Comparison of ENCODE assay signal across 14 cellular contexts in genomic region chr13:97342936-97343335, GRCh38.
DNase-seq lines count a peak whose midpoint lies in the region; TF ChIP-seq lines count a peak whose summit lies in the region.
"Had no signal": no experiment of that assay in that cellular context is flagged by ENCODE, and none has a peak within 500 bp of the region (broad histone marks: within the 10 kb centered on the region; RNA-seq: fewer than 3 reads in every experiment).

No MANE protein-coding gene starts in this region.

- H3K4me3 ChIP-seq in muscle layer of duodenum (ENCODE audit: low read depth in 1 of 2, low read length in 2 of 2) (no peak overlapping the region), transverse colon (no peak overlapping the region), spleen (no peak overlapping the region), ovary (no peak overlapping the region)

- in situ Hi-C loops in transverse colon (cut with MboI; ENCODE audit: low pct_ligation_motif_present in 1 of 4, low pct_unique_long_range_greater_than_20kb in 1 of 4, low sequenced_read_pairs in 3 of 4), result loop anchor here in 3 of 4 donors (10.0 kb wide), 5 partner anchors 58 to 228 kb away; partner anchors contain the start of gene MBNL2 (in 1 of the 3)

- TF ChIP-seq CTCF in HFFc6 (IDR thresholded peaks at IDR 0.05) (no peak), transverse colon (IDR thresholded peaks at IDR 0.05) (no peak), spleen (IDR thresholded peaks at IDR 0.05 in 8 of 11, conservative IDR thresholded peaks at IDR 0.05 in 3 of 11) (no peak), ovary (IDR thresholded peaks at IDR 0.05) (no peak)

- no peak overlapping the region for H3K4me3 Mint-ChIP-seq in HFFc6
- no peak overlapping the region for H3K4me3 Mint-ChIP-seq in activated CD4-positive, alpha-beta memory T cell treated with anti-CD3 and anti-CD28 coated beads for 36 hours
- H3K4me3 Mint-ChIP-seq: IgD-negative memory B cell had no signal

- TF ChIP-seq POLR2A in transverse colon (IDR thresholded peaks at IDR 0.05), result no peak
- TF ChIP-seq POLR2A in spleen (IDR thresholded peaks at IDR 0.05), result no peak
- TF ChIP-seq POLR2A in ovary (IDR thresholded peaks at IDR 0.05), result no peak

- intact Hi-C loops in transverse colon (cut with DNase I; ENCODE audit: low total_unique reads) (loop anchor here (5.0 kb wide), 1 partner anchor 226 kb away; no protein-coding TSS in a partner anchor), spleen (cut with DNase I; ENCODE audit: low total_unique reads) (loop anchor here (5.0 kb wide), 1 partner anchor 231 kb away; no protein-coding TSS in a partner anchor), ovary (cut with DNase I) (loop anchor here in 2 of 4 donors (5.0 kb wide), 1 partner anchor 121 kb away; the partner anchor contains the start of gene MBNL2 (in 2 of the 2))
- intact Hi-C loops in activated CD4-positive, alpha-beta memory T cell treated with anti-CD3 and anti-CD28 coated beads for 36 hours (cut with micrococcal nuclease), result loop anchor here (5.0 kb wide), 2 partner anchors 51 to 216 kb away; no protein-coding TSS in a partner anchor

- TF ChIP-seq EP300 in transverse colon (IDR thresholded peaks at IDR 0.05; ENCODE audit: low read depth), result no peak
- TF ChIP-seq EP300 in ovary (IDR thresholded peaks at IDR 0.05), result no peak

- peak overlapping the region; percentile 10 for H3K27ac ChIP-seq in muscle layer of duodenum (ENCODE audit: low read length)
- H3K27ac ChIP-seq in transverse colon, result peak overlapping the region; percentile 16 to 68 (median 42)
- H3K27ac ChIP-seq in spleen, result no peak overlapping the region
- H3K27ac ChIP-seq in ovary, result no peak overlapping the region

- peaks cover 49% of the 10 kb centered on the region for H3K4me1 Mint-ChIP-seq in HFFc6 (ENCODE audit: low read depth)
- H3K4me1 Mint-ChIP-seq in activated CD4-positive, alpha-beta memory T cell treated with anti-CD3 and anti-CD28 coated beads for 36 hours (ENCODE audit: low read depth), result peaks cover 12% of the 10 kb centered on the region
- H3K4me1 Mint-ChIP-seq: IgD-negative memory B cell had no signal

- CTCF ChIA-PET in activated CD4-positive, alpha-beta memory T cell treated with anti-CD3 and anti-CD28 coated beads for 36 hours (lab: Charles Lee), result interaction anchor here (1.9 to 12.7 kb wide), 3 partner anchors 16 to 232 kb away, joined by 6 to 212 read pairs (median 6); no protein-coding TSS in a partner anchor

- H3K27me3 Mint-ChIP-seq in HFFc6 (ENCODE audit: insufficient read depth), result peaks cover 5% of the 10 kb centered on the region
- no peaks in the 10 kb centered on the region for H3K27me3 Mint-ChIP-seq in activated CD4-positive, alpha-beta memory T cell treated with anti-CD3 and anti-CD28 coated beads for 36 hours
- H3K27me3 Mint-ChIP-seq: IgD-negative memory B cell had no signal

- no peaks in the 10 kb centered on the region for H3K9me3 Mint-ChIP-seq in HFFc6
- H3K9me3 Mint-ChIP-seq in activated CD4-positive, alpha-beta memory T cell treated with anti-CD3 and anti-CD28 coated beads for 36 hours, result no peaks in the 10 kb centered on the region
- H3K9me3 Mint-ChIP-seq: IgD-negative memory B cell had no signal

- peak overlapping the region; percentile 57 for H3K27ac Mint-ChIP-seq in HFFc6
- no peak overlapping the region for H3K27ac Mint-ChIP-seq in activated CD4-positive, alpha-beta memory T cell treated with anti-CD3 and anti-CD28 coated beads for 36 hours

- H3K9me3 ChIP-seq in muscle layer of duodenum (ENCODE audit: control insufficient read depth in 1 of 2, low read length in 2 of 2) (no peaks in the 10 kb centered on the region), transverse colon (no peaks in the 10 kb centered on the region), spleen (no peaks in the 10 kb centered on the region), ovary (no peaks in the 10 kb centered on the region)

- H3K36me3 ChIP-seq in muscle layer of duodenum (ENCODE audit: control insufficient read depth in 1 of 2, insufficient read depth in 2 of 2, low read length in 2 of 2) (peaks cover 12 to 15% of the 10 kb centered on the region in 2 donors), transverse colon (peaks cover 0 to 13% (median 8%) of the 10 kb centered on the region in 4 donors), spleen (peaks cover 0 to 62% (median 19%) of the 10 kb centered on the region in 6 donors), ovary (no peaks in the 10 kb centered on the region)

- POLR2A ChIA-PET in activated CD4-positive, alpha-beta memory T cell treated with anti-CD3 and anti-CD28 coated beads for 36 hours (lab: Charles Lee), result no interaction called here

- H3K4me1 ChIP-seq in muscle layer of duodenum (ENCODE audit: control insufficient read depth in 1 of 2, insufficient read depth in 2 of 2, low read length in 2 of 2), result peaks cover 8 to 44% of the 10 kb centered on the region in 2 donors
- H3K4me1 ChIP-seq in transverse colon, result peaks cover 0 to 40% (median 29%) of the 10 kb centered on the region in 4 donors
- peaks cover 0 to 12% (median 0%) of the 10 kb centered on the region in 6 donors for H3K4me1 ChIP-seq in spleen
- H3K4me1 ChIP-seq in ovary (ENCODE audit: insufficient read depth), result peaks cover 10% of the 10 kb centered on the region

- no peaks in the 10 kb centered on the region for H3K27me3 ChIP-seq in muscle layer of duodenum (ENCODE audit: low read depth, low read length)
- H3K27me3 ChIP-seq in transverse colon, result no peaks in the 10 kb centered on the region
- no peaks in the 10 kb centered on the region for H3K27me3 ChIP-seq in spleen (replicated peaks in 1 of 7)
- no peaks in the 10 kb centered on the region for H3K27me3 ChIP-seq in ovary

- DNase-seq in HFFc6 (no peak), dermis blood vessel endothelial cell (peak; percentile 13), transverse colon (no peak), spleen (no peak), ovary (no peak)
- DNase-seq in activated CD4-positive, alpha-beta memory T cell treated with anti-CD3 and anti-CD28 coated beads for 36 hours, result no peak
- DNase-seq: DMS 273 treated with DMSO at 0.1 percent for 48 hours, MV-4-11, NCI-H1417 treated with DMSO at 0.1 percent for 48 hours, NCI-H2029, NCI-H510A, SIG-M5 had no signal

- 73 to 75% methylated on average over 8 of the region's 8 CpGs for WGBS in transverse colon (ENCODE audit: low coverage in 1 of 2), 2 donors
- WGBS in spleen, 5 donors, result 80 to 90% (median 88%) methylated on average over 8 of the region's 8 CpGs
- 87 to 96% (median 91%) methylated on average over 8 of the region's 8 CpGs for WGBS in ovary, 3 donors

- H3K36me3 Mint-ChIP-seq in HFFc6 (ENCODE audit: low read depth), result peaks cover 34% of the 10 kb centered on the region
- H3K36me3 Mint-ChIP-seq in activated CD4-positive, alpha-beta memory T cell treated with anti-CD3 and anti-CD28 coated beads for 36 hours, result peaks cover 5% of the 10 kb centered on the region

Comparison
In these comparisons a context has a peak if more than half of its experiments do, and no peak if none do; other contexts are left out.
1. H3K27ac ChIP-seq: peak in muscle layer of duodenum (single experiment) and transverse colon (4 of 4); none in spleen (0 of 8) and ovary (0 of 2).